ENCODE assay signal across 8 cellular contexts in genomic region chr1:20485527-20486456, GRCh38. TPM values are rescaled to one million over a fixed set of nuclear protein-coding genes. Genes with fewer than 3 reads are reported as not detected.
A peak's percentile ranks its signal among the peaks of the same experiment; 100 is the strongest.
DNase-seq lines count a peak whose midpoint lies in the region; ATAC-seq and TF ChIP-seq lines count a peak whose summit lies in the region.

Gene CAMK2N1, minus strand, starts transcription at chr1:20486210. Its CDS starts 831 bp downstream, at chr1:20485379.

- no peak within 1 kb of the TSS for H3K27ac ChIP-seq in CD4-positive, alpha-beta T cell (ENCODE audit: low read depth, low read length)

- H3K27ac Mint-ChIP-seq in CD4-positive, alpha-beta T cell = peak within 1 kb of the TSS; percentile 60
- no peak within 1 kb of the TSS for H3K27ac Mint-ChIP-seq in activated CD4-positive, alpha-beta T cell treated with anti-CD3 and anti-CD28 coated beads, Interleukin-2, amount 10 ng/mL, durations not matched to agents 24 days and 14 days

- CTCF ChIA-PET in CD4-positive, alpha-beta T cell (lab: Charles Lee) = interaction anchor here (1.0 kb wide), 1 partner anchor 9 kb away, joined by 3 read pairs; no protein-coding TSS in a partner anchor

- peaks cover 59% of the 10 kb centered on the region for H3K27me3 Mint-ChIP-seq in CD4-positive, alpha-beta T cell
- peaks cover 77% of the 10 kb centered on the region for H3K27me3 Mint-ChIP-seq in activated CD4-positive, alpha-beta T cell treated with anti-CD3 and anti-CD28 coated beads, Interleukin-2, amount 10 ng/mL, durations not matched to agents 24 days and 14 days

- H3K4me3 Mint-ChIP-seq in CD4-positive, alpha-beta T cell = peak within 1 kb of the TSS; percentile 86
- H3K4me3 Mint-ChIP-seq in activated CD4-positive, alpha-beta T cell treated with anti-CD3 and anti-CD28 coated beads, Interleukin-2, amount 10 ng/mL, durations not matched to agents 24 days and 14 days = peak within 1 kb of the TSS; percentile 94

- H3K9me3 Mint-ChIP-seq in CD4-positive, alpha-beta T cell = no peaks in the 10 kb centered on the region
- no peaks in the 10 kb centered on the region for H3K9me3 Mint-ChIP-seq in activated CD4-positive, alpha-beta T cell treated with anti-CD3 and anti-CD28 coated beads, Interleukin-2, amount 10 ng/mL, durations not matched to agents 24 days and 14 days

- peaks cover 17% of the 10 kb centered on the region for H3K4me1 Mint-ChIP-seq in CD4-positive, alpha-beta T cell (ENCODE audit: low read depth)
- H3K4me1 Mint-ChIP-seq in activated CD4-positive, alpha-beta T cell treated with anti-CD3 and anti-CD28 coated beads, Interleukin-2, amount 10 ng/mL, durations not matched to agents 24 days and 14 days = peaks cover 9% of the 10 kb centered on the region

- ATAC-seq in CD4-positive, alpha-beta T cell (ENCODE audit: poor library complexity) = peak; percentile 73
- ATAC-seq in left colon (peak; percentile 70), HG03135 (IDR thresholded peaks at IDR 0.05; ENCODE audit: unreplicated experiment) (no peak), GM21576 (IDR thresholded peaks at IDR 0.05; ENCODE audit: unreplicated experiment) (no peak)

- H3K27me3 ChIP-seq in CD4-positive, alpha-beta T cell (ENCODE audit: control insufficient read depth, insufficient read depth, low read length) = peaks cover 51% of the 10 kb centered on the region
- H3K27me3 ChIP-seq in Loucy (ENCODE audit: insufficient read depth, low read length, poor library complexity, severe bottlenecking) = no peaks in the 10 kb centered on the region

- peak within 1 kb of the TSS; percentile 100 for H2AFZ ChIP-seq in Loucy (ENCODE audit: low read length)

- H3K36me3 Mint-ChIP-seq in CD4-positive, alpha-beta T cell (ENCODE audit: low read depth) = no peaks in the 10 kb centered on the region
- H3K36me3 Mint-ChIP-seq in activated CD4-positive, alpha-beta T cell treated with anti-CD3 and anti-CD28 coated beads, Interleukin-2, amount 10 ng/mL, durations not matched to agents 24 days and 14 days (ENCODE audit: low read depth) = peaks cover 2% of the 10 kb centered on the region

- peak; percentile 23 to 68 (median 56) for DNase-seq in CD4-positive, alpha-beta T cell
- peak; percentile 80 for DNase-seq in activated CD4-positive, alpha-beta T cell treated with anti-CD3 and anti-CD28 coated beads, Interleukin-2, amount 10 ng/mL, durations not matched to agents 24 days and 14 days
- peak; percentile 51 for DNase-seq in dedifferentiated amniotic fluid mesenchymal stem cell (ENCODE audit: extremely low spot score)
- DNase-seq in left colon = peak; percentile 86 to 89
- DNase-seq in stimulated activated CD4-positive, alpha-beta T cell treated with anti-CD3 and anti-CD28 coated beads, Interleukin-15, amount 100 ng/mL, for 24 hours = peak; percentile 69

- peaks cover 10% of the 10 kb centered on the region; the same call in 1 of the 2 replicates for H3K79me2 ChIP-seq in Loucy (ENCODE audit: insufficient read depth, low read length)

- no peaks in the 10 kb centered on the region for H3K9me2 ChIP-seq in Loucy (replicated peaks; ENCODE audit: low read depth, low read length)

- peak within 1 kb of the TSS; percentile 99 for H3K4me3 ChIP-seq in Loucy (ENCODE audit: low read length, poor library complexity, severe bottlenecking)

- H3K9ac ChIP-seq in Loucy (ENCODE audit: low read depth, low read length, poor library complexity, severe bottlenecking) = peak within 1 kb of the TSS; percentile 93

- intact Hi-C loops in CD4-positive, alpha-beta T cell (cut with DNase I, micrococcal nuclease) = loop anchor here in 1 of 2 experiments (1.0 kb wide), 1 partner anchor 604 kb away; no protein-coding TSS in a partner anchor
- intact Hi-C loops in activated CD4-positive, alpha-beta T cell treated with anti-CD3 and anti-CD28 coated beads, Interleukin-2, amount 10 ng/mL, durations not matched to agents 24 days and 14 days (cut with micrococcal nuclease) = no loop called here
- intact Hi-C loops in left colon (cut with DNase I, micrococcal nuclease) = no loop called here

- peak within 1 kb of the TSS; percentile 75 for H3K4me2 ChIP-seq in Loucy (ENCODE audit: low read depth, low read length, poor library complexity, severe bottlenecking)

- H3K9me3 ChIP-seq in CD4-positive, alpha-beta T cell (ENCODE audit: control insufficient read depth, low read length) = no peaks in the 10 kb centered on the region
- no peaks in the 10 kb centered on the region for H3K9me3 ChIP-seq in Loucy (ENCODE audit: insufficient read depth, low read depth, low read length)

- TF ChIP-seq CTCF in CD4-positive, alpha-beta T cell (IDR thresholded peaks at IDR 0.05) = no peak
- TF ChIP-seq CTCF in Loucy (conservative IDR thresholded peaks at IDR 0.05; ENCODE audit: low read length) = no peak

- POLR2A ChIA-PET in CD4-positive, alpha-beta T cell (lab: Charles Lee) = interaction anchor here (0.6 to 1.3 kb wide), 3 partner anchors 22 to 604 kb away, joined by 3 to 10 read pairs (median 4); partner anchors contain the start of genes MUL1 and OTUD3

- peaks cover 11% of the 10 kb centered on the region for H3F3A ChIP-seq in Loucy (ENCODE audit: low read depth)

- H4K20me1 ChIP-seq in Loucy (ENCODE audit: insufficient read depth, low read length, poor library complexity, severe bottlenecking) = peaks cover 5% of the 10 kb centered on the region

- H3K4me1 ChIP-seq in Loucy (ENCODE audit: insufficient read depth, low read length, poor library complexity, severe bottlenecking) = peaks cover 28% of the 10 kb centered on the region

- H3K36me3 ChIP-seq in Loucy (ENCODE audit: insufficient read depth, low read length) = no peaks in the 10 kb centered on the region

RNA-seq across cellular contexts. Expression of gene CAMK2N1, which starts in this region (rescaled TPM):
- 1 to 10 TPM; 2.3 TPM for total RNA-seq in CD4-positive, alpha-beta T cell
- 1.3 and 1.8 TPM in 2 replicates for total RNA-seq in activated CD4-positive, alpha-beta T cell treated with anti-CD3 and anti-CD28 coated beads, Interleukin-2, amount 10 ng/mL, durations not matched to agents 24 days and 14 days
- 100 to 1,000 TPM; 194 to 242 TPM for total RNA-seq in left colon

Comparison
In these comparisons a context has a peak if more than half of its experiments do, and no peak if none do; other contexts are left out.
1. RNA of gene CAMK2N1 (total RNA-seq): 194 to 242 TPM in left colon; 2.3 TPM in CD4-positive, alpha-beta T cell and 1.3 to 1.8 TPM in activated CD4-positive, alpha-beta T cell treated with anti-CD3 and anti-CD28 coated beads, Interleukin-2, amount 10 ng/mL, durations not matched to agents 24 days and 14 days; every median in the first group is over 10 times any median in the second.
2. ATAC-seq: peak in CD4-positive, alpha-beta T cell (single experiment) and left colon (single experiment); none in HG03135 (single experiment) and GM21576 (single experiment).
3. Peak in every context shown above with its lines, with median percentiles within 50 percentile points of each other: DNase-seq.